Comparison of ENCODE assay signal across 8 cellular contexts in genomic region chr17:50541916-50542688, GRCh38. TPM values are rescaled to one million over a fixed set of nuclear protein-coding genes. Genes with fewer than 3 reads are reported as not detected.
DNase-seq lines count a peak whose midpoint lies in the region; ATAC-seq and TF ChIP-seq lines count a peak whose summit lies in the region.

No MANE protein-coding gene starts in this region.

- H3K4me1 Mint-ChIP-seq in brain, result peaks cover 51% of the 10 kb centered on the region

- H3K36me3 ChIP-seq in iPS-18a (ENCODE audit: control insufficient read depth, low read depth, low read length) (no peaks in the 10 kb centered on the region), skeletal muscle satellite cell (ENCODE audit: insufficient read depth, low read length) (no peaks in the 10 kb centered on the region)

- H3K36me3 Mint-ChIP-seq in brain, result no peaks in the 10 kb centered on the region

- H3K27ac ChIP-seq in iPS-18a (ENCODE audit: low read length), result no peak overlapping the region

- peaks cover 11% of the 10 kb centered on the region for H3K27me3 ChIP-seq in iPS-18a (ENCODE audit: control insufficient read depth, insufficient read depth, low read length)
- H3K27me3 ChIP-seq in skeletal muscle satellite cell (ENCODE audit: control insufficient read depth, insufficient read depth, low read length), result no peaks in the 10 kb centered on the region

- TF ChIP-seq CTCF in brain (conservative IDR thresholded peaks at IDR 0.05), result peak in 1 of 2 experiments; percentile 19

- DNase-seq in NCI-H1417 (lab: John Stamatoyannopoulos, UW) (peak; percentile 80 to 89 (median 82)), NCI-H1417 treated with DMSO at 0.1 percent for 48 hours (lab: John Stamatoyannopoulos, UW) (no peak), NCI-H187 treated with DMSO at 0.1 percent for 48 hours (lab: John Stamatoyannopoulos, UW) (peak; percentile 4), UCSD-AML1 (lab: John Stamatoyannopoulos, UW; ENCODE audit: unreplicated experiment) (peak; percentile 88)

- peak overlapping the region; percentile 58 for H3K9ac ChIP-seq in iPS-18a (ENCODE audit: low read length)
- H3K9ac ChIP-seq in skeletal muscle satellite cell (ENCODE audit: low read depth, low read length), result peak overlapping the region; percentile 74

- H3K4me3 Mint-ChIP-seq in brain, result peak overlapping the region; percentile 84 to 92 (median 87)

- peak overlapping the region; percentile 84 for H3K4me3 ChIP-seq in iPS-18a (ENCODE audit: low read length)
- H3K4me3 ChIP-seq in skeletal muscle satellite cell (ENCODE audit: low read length), result peak overlapping the region; percentile 77

- peaks cover 16% of the 10 kb centered on the region for H3K4me1 ChIP-seq in iPS-18a (ENCODE audit: control insufficient read depth, low read depth, low read length)
- peaks cover 20% of the 10 kb centered on the region for H3K4me1 ChIP-seq in skeletal muscle satellite cell (ENCODE audit: control insufficient read depth, insufficient read depth, low read length)

- peak; percentile 59 for ATAC-seq in HG02884 (IDR thresholded peaks at IDR 0.05; ENCODE audit: unreplicated experiment)

- peaks cover 15% of the 10 kb centered on the region for H3K27me3 Mint-ChIP-seq in brain

- H3K4me2 ChIP-seq in skeletal muscle satellite cell (ENCODE audit: low read length), result peak overlapping the region; percentile 97

- H3K9me3 ChIP-seq in iPS-18a (ENCODE audit: control insufficient read depth, low read depth, low read length), result no peaks in the 10 kb centered on the region
- no peaks in the 10 kb centered on the region for H3K9me3 ChIP-seq in skeletal muscle satellite cell (replicated peaks; ENCODE audit: low read length)

- peaks cover 0 to 3% (median 0%) of the 10 kb centered on the region in 5 experiments for H3K9me3 Mint-ChIP-seq in brain

- peak overlapping the region; percentile 83 to 98 (median 92) for H3K27ac Mint-ChIP-seq in brain

RNA-seq across cellular contexts. Expression of gene SPATA20, which starts 4.9 kb away (rescaled TPM):
- 22.1 TPM for polyA plus RNA-seq in brain (ENCODE audit: insufficient read depth, low read depth, low replicate concordance)
- total RNA-seq in skeletal muscle satellite cell (2012; rRNA removed), result 59.4 and 91.0 TPM in 2 replicates

RNA-seq across cellular contexts. Expression of gene EPN3, which starts 9.6 kb away (rescaled TPM):
- polyA plus RNA-seq in brain (ENCODE audit: insufficient read depth, low read depth, low replicate concordance), result 2.1 TPM
- total RNA-seq in skeletal muscle satellite cell (2012; rRNA removed), result under 0.01 TPM in 1 of 2 replicates, not detected in the other

RNA-seq across cellular contexts. Expression of gene CACNA1G, which starts 18.4 kb away (rescaled TPM):
- polyA plus RNA-seq in brain (ENCODE audit: insufficient read depth, low read depth, low replicate concordance), result 2.0 TPM
- 0.51 and 1.1 TPM in 2 replicates for total RNA-seq in skeletal muscle satellite cell (2012; rRNA removed)

RNA-seq across cellular contexts. Expression of gene MYCBPAP, which starts 33.9 kb away (rescaled TPM):
- polyA plus RNA-seq in brain (ENCODE audit: insufficient read depth, low read depth, low replicate concordance), result 0.61 TPM
- total RNA-seq in skeletal muscle satellite cell (2012; rRNA removed), result 0.44 and 0.51 TPM in 2 replicates
